In the genomic region with DNA sequence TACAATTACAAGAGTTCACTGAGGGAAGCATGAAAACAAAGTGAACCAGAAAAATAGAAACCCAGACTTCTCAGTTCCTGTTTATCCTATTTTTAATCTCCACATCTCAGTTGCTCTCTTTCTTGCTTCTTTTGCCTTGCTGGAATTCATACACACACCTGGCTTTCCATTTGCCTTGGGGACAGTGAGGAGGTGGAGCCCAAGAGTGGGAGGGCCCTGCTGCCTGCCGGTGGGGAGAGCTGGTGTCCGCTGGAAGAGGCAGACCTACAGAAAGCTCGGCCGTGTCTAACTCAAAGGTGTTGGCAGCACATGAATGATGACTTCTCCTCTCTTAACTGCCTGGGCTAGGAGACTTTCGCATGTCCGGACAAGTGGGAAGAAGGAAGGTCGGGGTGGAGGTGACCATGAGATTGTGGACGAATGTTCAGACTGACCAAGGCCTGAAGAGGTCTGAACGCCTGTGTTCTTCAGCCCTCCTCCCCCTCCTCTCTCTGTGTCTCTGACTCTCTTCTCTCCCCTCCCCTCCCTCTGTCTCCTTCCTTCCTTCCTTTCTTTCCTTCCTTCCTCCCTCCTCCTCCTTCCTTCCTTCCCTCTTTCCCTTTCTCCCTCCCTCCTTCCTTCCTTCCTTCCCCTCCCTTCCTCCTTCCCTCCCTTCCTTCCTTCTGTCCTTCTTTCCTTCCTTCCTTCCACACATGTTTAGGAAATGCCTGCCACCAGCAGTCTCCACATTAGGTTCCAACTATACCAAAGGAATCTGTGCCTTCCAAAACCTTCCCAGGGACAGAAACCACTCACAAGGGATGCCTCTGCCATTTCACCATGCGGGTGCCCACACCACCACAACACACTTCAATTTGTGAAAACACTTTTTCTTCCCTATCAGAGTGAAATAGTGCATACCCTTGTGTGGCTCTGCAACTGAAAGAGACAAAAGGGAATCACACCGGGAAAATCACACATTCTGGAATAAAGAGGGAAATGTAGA, we compare ENCODE assay signal across 1 cellular context.
TF ChIP-seq lines count a peak whose summit lies in the region.

No MANE protein-coding gene starts in this region.

TF ChIP-seq in WTC11, 78 proteins besides CTCF, POLR2A, EP300 and RAD21 (continued from another document):
- TF ChIP-seq, protein P1, sequence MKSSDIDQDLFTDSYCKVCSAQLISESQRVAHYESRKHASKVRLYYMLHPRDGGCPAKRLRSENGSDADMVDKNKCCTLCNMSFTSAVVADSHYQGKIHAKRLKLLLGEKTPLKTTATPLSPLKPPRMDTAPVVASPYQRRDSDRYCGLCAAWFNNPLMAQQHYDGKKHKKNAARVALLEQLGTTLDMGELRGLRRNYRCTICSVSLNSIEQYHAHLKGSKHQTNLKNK (CRISPR knock-in tag; IDR thresholded peaks at IDR 0.05): no peak
- TF ChIP-seq, protein P2, sequence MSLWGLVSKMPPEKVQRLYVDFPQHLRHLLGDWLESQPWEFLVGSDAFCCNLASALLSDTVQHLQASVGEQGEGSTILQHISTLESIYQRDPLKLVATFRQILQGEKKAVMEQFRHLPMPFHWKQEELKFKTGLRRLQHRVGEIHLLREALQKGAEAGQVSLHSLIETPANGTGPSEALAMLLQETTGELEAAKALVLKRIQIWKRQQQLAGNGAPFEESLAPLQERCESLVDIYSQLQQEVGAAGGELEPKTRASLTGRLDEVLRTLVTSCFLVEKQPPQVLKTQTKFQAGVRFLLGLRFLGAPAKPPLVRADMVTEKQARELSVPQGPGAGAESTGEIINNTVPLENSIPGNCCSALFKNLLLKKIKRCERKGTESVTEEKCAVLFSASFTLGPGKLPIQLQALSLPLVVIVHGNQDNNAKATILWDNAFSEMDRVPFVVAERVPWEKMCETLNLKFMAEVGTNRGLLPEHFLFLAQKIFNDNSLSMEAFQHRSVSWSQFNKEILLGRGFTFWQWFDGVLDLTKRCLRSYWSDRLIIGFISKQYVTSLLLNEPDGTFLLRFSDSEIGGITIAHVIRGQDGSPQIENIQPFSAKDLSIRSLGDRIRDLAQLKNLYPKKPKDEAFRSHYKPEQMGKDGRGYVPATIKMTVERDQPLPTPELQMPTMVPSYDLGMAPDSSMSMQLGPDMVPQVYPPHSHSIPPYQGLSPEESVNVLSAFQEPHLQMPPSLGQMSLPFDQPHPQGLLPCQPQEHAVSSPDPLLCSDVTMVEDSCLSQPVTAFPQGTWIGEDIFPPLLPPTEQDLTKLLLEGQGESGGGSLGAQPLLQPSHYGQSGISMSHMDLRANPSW (CRISPR knock-in tag; conservative IDR thresholded peaks at IDR 0.05; ENCODE audit: low read depth): no peak
- TF ChIP-seq PRRX2 (CRISPR knock-in tag; IDR thresholded peaks at IDR 0.05) (no peak), CREM (CRISPR knock-in tag; IDR thresholded peaks at IDR 0.05) (no peak), ETV6 (CRISPR knock-in tag; IDR thresholded peaks at IDR 0.05) (no peak), RELA (CRISPR knock-in tag; IDR thresholded peaks at IDR 0.05; ENCODE audit: borderline replicate concordance) (no peak), TCF7 (CRISPR knock-in tag; IDR thresholded peaks at IDR 0.05; ENCODE audit: low read depth) (no peak), ZNF416 (CRISPR knock-in tag; IDR thresholded peaks at IDR 0.05) (no peak), FOXJ3 (CRISPR knock-in tag; IDR thresholded peaks at IDR 0.05; ENCODE audit: borderline replicate concordance) (no peak), MXD4 (CRISPR knock-in tag; IDR thresholded peaks at IDR 0.05; ENCODE audit: borderline replicate concordance) (no peak), ZNF138 (CRISPR knock-in tag; conservative IDR thresholded peaks at IDR 0.05) (no peak), NFYB (CRISPR knock-in tag; conservative IDR thresholded peaks at IDR 0.05; ENCODE audit: low read depth) (no peak), ZNF219 (CRISPR knock-in tag; IDR thresholded peaks at IDR 0.05; ENCODE audit: borderline replicate concordance) (no peak)
- TF ChIP-seq, protein P3, sequence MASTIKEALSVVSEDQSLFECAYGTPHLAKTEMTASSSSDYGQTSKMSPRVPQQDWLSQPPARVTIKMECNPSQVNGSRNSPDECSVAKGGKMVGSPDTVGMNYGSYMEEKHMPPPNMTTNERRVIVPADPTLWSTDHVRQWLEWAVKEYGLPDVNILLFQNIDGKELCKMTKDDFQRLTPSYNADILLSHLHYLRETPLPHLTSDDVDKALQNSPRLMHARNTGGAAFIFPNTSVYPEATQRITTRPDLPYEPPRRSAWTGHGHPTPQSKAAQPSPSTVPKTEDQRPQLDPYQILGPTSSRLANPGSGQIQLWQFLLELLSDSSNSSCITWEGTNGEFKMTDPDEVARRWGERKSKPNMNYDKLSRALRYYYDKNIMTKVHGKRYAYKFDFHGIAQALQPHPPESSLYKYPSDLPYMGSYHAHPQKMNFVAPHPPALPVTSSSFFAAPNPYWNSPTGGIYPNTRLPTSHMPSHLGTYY (CRISPR knock-in tag; IDR thresholded peaks at IDR 0.05): no peak
